In genomic region chr16:53503270-53503911, GRCh38 we compare ENCODE assay signal across 8 cellular contexts. TPM values are rescaled to one million over a fixed set of nuclear protein-coding genes. Genes with fewer than 3 reads are reported as not detected.
DNase-seq lines count a peak whose midpoint lies in the region; ATAC-seq and TF ChIP-seq lines count a peak whose summit lies in the region.

No MANE protein-coding gene starts in this region.

- H3K4me1 Mint-ChIP-seq in immature natural killer cell: peaks cover 49 to 62% of the 10 kb centered on the region in 2 donors

- peak overlapping the region; percentile 89 to 96 (median 93) for H3K4me3 Mint-ChIP-seq in immature natural killer cell

- DNase-seq in AG09319 (ENCODE audit: extremely low read depth, low read depth) (peak; percentile 100), NCI-H345 (lab: John Stamatoyannopoulos, UW) (peak; percentile 99), immature natural killer cell (peak; percentile 100), smooth muscle cell of the brain vasculature (ENCODE audit: low read depth, low spot score) (peak; percentile 100)
- DNase-seq in activated CD4-positive, CD25-positive, alpha-beta regulatory T cell (lab: John Stamatoyannopoulos, UW): peak; percentile 99
- DNase-seq in central memory CD4-positive, alpha-beta T cell: peak; percentile 100

- peak; percentile 94 for ATAC-seq in GM19025 (IDR thresholded peaks at IDR 0.05; ENCODE audit: low read depth, unreplicated experiment)
- peak; percentile 96 for ATAC-seq in HG03280 (IDR thresholded peaks at IDR 0.05; ENCODE audit: unreplicated experiment)

- peaks cover 0 to 10% (median 4%) of the 10 kb centered on the region in 3 donors for H3K36me3 Mint-ChIP-seq in immature natural killer cell

- no peak for TF ChIP-seq CTCF in AG09319 (IDR thresholded peaks at IDR 0.05; ENCODE audit: low read depth, low read length)

- H3K27ac Mint-ChIP-seq in immature natural killer cell: peak overlapping the region; percentile 80 to 98 (median 93)

- H3K27me3 Mint-ChIP-seq in immature natural killer cell (ENCODE audit: low read depth in 3 of 3): peaks cover 6 to 11% (median 10%) of the 10 kb centered on the region in 3 donors

- no peaks in the 10 kb centered on the region for H3K9me3 Mint-ChIP-seq in immature natural killer cell

RNA-seq across cellular contexts. Expression of gene AKTIP, which starts 0.4 kb away (rescaled TPM):
- polyA plus RNA-seq in immature natural killer cell: 10 to 100 TPM; 23.3 to 32.0 (median 30.9) TPM

Comparison
In these comparisons a context has a peak if more than half of its experiments do, and no peak if none do; other contexts are left out.
1. Peak in every context shown above with its lines: DNase-seq and ATAC-seq.